ENCODE assay signal across 8 cellular contexts in the genomic region with DNA sequence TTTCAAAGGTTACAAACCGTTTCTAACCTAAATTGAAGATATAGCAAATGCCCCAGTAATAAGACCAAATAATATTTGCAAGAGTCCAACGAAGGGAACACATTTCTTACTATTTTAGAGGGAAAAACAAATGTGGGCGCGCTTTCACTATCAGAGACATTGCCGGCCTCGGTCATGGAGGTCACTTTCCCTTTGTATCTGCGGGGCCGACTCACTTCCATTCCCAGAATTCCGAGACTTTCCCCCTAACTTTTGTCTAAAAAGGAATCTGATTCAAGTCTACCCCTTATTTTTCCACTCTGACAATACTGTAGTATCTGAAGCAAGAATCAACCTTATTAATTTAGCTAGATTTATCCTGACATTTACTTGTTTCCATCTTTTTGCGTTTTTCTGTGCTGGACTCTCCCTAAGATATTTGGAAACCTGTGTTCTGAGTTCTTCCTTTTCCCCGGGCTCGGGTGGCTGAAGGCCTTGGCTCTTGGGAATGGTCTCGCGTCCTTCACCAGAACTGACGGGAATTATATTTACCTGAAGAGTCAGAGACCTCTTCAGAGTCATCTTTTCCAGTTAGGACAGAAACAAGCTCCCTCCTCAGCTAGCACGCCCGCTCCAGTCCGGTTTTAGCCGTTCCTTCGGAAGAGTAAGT.
DNase-seq lines count a peak whose midpoint lies in the region; ATAC-seq, FAIRE-seq and TF ChIP-seq lines count a peak whose summit lies in the region.
"Had no signal": no experiment of that assay in that cellular context is flagged by ENCODE, and none has a peak within 500 bp of the region (broad histone marks: within the 10 kb centered on the region; RNA-seq: fewer than 3 reads in every experiment).

No MANE protein-coding gene starts in this region.

- CTCF ChIA-PET in CD8-positive, alpha-beta T cell (lab: Charles Lee): no interaction called here

- H3K79me2 ChIP-seq in parathyroid adenoma: no peaks in the 10 kb centered on the region

- peaks cover 15% of the 10 kb centered on the region for H3K4me1 Mint-ChIP-seq in CD8-positive, alpha-beta T cell (ENCODE audit: low read depth)

- H3K4me3 Mint-ChIP-seq in CD8-positive, alpha-beta T cell: no peak overlapping the region

- H3K27me3 ChIP-seq in RWPE2 (ENCODE audit: insufficient read depth, poor library complexity, severe bottlenecking) (no peaks in the 10 kb centered on the region), parathyroid adenoma (ENCODE audit: control insufficient read depth, insufficient read depth, low read length) (peaks cover 4% of the 10 kb centered on the region)
- H3K27me3 ChIP-seq in CD8-positive, alpha-beta T cell (ENCODE audit: insufficient read depth, low read length): peaks cover 52% of the 10 kb centered on the region
- H3K27me3 ChIP-seq: SJSA1 had no signal

- H3K4me1 ChIP-seq in RWPE2 (ENCODE audit: insufficient read depth, poor library complexity, severe bottlenecking) (peaks cover 9% of the 10 kb centered on the region), parathyroid adenoma (no peaks in the 10 kb centered on the region)
- H3K4me1 ChIP-seq in CD8-positive, alpha-beta T cell (ENCODE audit: insufficient read depth, low read length): no peaks in the 10 kb centered on the region
- H3K4me1 ChIP-seq: SJSA1 had no signal

- FAIRE-seq in GM19239 (lab: Jason Lieb, UNC): peak; percentile 42

- no peak for DNase-seq in GM19239 (ENCODE audit: insufficient read length, low spot score)
- DNase-seq in RWPE2 (ENCODE audit: low spot score): no peak
- DNase-seq in epithelial cell of proximal tubule (ENCODE audit: low read depth): no peak
- no peak for DNase-seq in caudate nucleus (lab: John Stamatoyannopoulos, UW)
- no peak for DNase-seq in CD8-positive, alpha-beta T cell
- no peak for DNase-seq in AG08395 (ENCODE audit: low spot score)

- H3K27ac Mint-ChIP-seq in CD8-positive, alpha-beta T cell: no peak overlapping the region

- peak overlapping the region; percentile 51 for H3K27ac ChIP-seq in RWPE2 (ENCODE audit: poor library complexity, severe bottlenecking)
- H3K27ac ChIP-seq in parathyroid adenoma: no peak overlapping the region
- no peak overlapping the region for H3K27ac ChIP-seq in caudate nucleus (ENCODE audit: low read depth, low read length)
- H3K27ac ChIP-seq in CD8-positive, alpha-beta T cell (ENCODE audit: low read depth, low read length): no peak overlapping the region
- H3K27ac ChIP-seq: SJSA1 had no signal

- H3K4me2 ChIP-seq in parathyroid adenoma (ENCODE audit: low read length): no peak overlapping the region

- H2AFZ ChIP-seq in parathyroid adenoma: peak overlapping the region; percentile 0

- peaks cover 86% of the 10 kb centered on the region for H3K27me3 Mint-ChIP-seq in CD8-positive, alpha-beta T cell (ENCODE audit: low read depth)

- H3K36me3 ChIP-seq in RWPE2 (ENCODE audit: low read depth) (no peaks in the 10 kb centered on the region), parathyroid adenoma (ENCODE audit: control insufficient read depth, insufficient read depth, low read length) (no peaks in the 10 kb centered on the region)
- no peaks in the 10 kb centered on the region for H3K36me3 ChIP-seq in CD8-positive, alpha-beta T cell (ENCODE audit: insufficient read depth, low read length)
- H3K36me3 ChIP-seq: SJSA1 had no signal

- H3K4me3 ChIP-seq in RWPE2 (ENCODE audit: severe bottlenecking) (peak overlapping the region; percentile 41), epithelial cell of proximal tubule (ENCODE audit: low read depth, low read length) (peak overlapping the region; percentile 64), parathyroid adenoma (ENCODE audit: low read depth, low read length) (no peak overlapping the region)
- H3K4me3 ChIP-seq in CD8-positive, alpha-beta T cell (ENCODE audit: low read depth, low read length): no peak overlapping the region
- H3K4me3 ChIP-seq: SJSA1 had no signal

- peaks cover 23% of the 10 kb centered on the region for H3K9me3 Mint-ChIP-seq in CD8-positive, alpha-beta T cell

- TF ChIP-seq CTCF in RWPE2 (IDR thresholded peaks at IDR 0.05; ENCODE audit: poor library complexity, severe bottlenecking): no peak
- no peak for TF ChIP-seq CTCF in epithelial cell of proximal tubule (conservative IDR thresholded peaks at IDR 0.05; ENCODE audit: low read depth, low read length)
- no peak for TF ChIP-seq CTCF in parathyroid adenoma (IDR thresholded peaks at IDR 0.05)
- TF ChIP-seq CTCF in CD8-positive, alpha-beta T cell (IDR thresholded peaks at IDR 0.05): no peak

- peak; percentile 17 for ATAC-seq in RWPE2 (ENCODE audit: low read depth)
- ATAC-seq in CD8-positive, alpha-beta T cell: no peak

- POLR2A ChIA-PET in CD8-positive, alpha-beta T cell (lab: Charles Lee): no interaction called here

- no peak overlapping the region for H3K9ac ChIP-seq in parathyroid adenoma

- H3K9me3 ChIP-seq in RWPE2 (ENCODE audit: severe bottlenecking) (no peaks in the 10 kb centered on the region), parathyroid adenoma (ENCODE audit: control insufficient read depth, low read length) (no peaks in the 10 kb centered on the region)
- peaks cover 7% of the 10 kb centered on the region for H3K9me3 ChIP-seq in CD8-positive, alpha-beta T cell (ENCODE audit: low read length)

- intact Hi-C loops in CD8-positive, alpha-beta T cell (cut with DNase I, micrococcal nuclease): no loop called here

- H3K36me3 Mint-ChIP-seq in CD8-positive, alpha-beta T cell: no peaks in the 10 kb centered on the region

Comparison
In these comparisons a context has a peak if more than half of its experiments do, and no peak if none do; other contexts are left out.
1. H3K4me3 ChIP-seq: peak in RWPE2 (single experiment) and epithelial cell of proximal tubule (single experiment); none in parathyroid adenoma (single experiment) and CD8-positive, alpha-beta T cell (single experiment).